Comparison of ENCODE assay signal across 10 cellular contexts in the genomic region with DNA sequence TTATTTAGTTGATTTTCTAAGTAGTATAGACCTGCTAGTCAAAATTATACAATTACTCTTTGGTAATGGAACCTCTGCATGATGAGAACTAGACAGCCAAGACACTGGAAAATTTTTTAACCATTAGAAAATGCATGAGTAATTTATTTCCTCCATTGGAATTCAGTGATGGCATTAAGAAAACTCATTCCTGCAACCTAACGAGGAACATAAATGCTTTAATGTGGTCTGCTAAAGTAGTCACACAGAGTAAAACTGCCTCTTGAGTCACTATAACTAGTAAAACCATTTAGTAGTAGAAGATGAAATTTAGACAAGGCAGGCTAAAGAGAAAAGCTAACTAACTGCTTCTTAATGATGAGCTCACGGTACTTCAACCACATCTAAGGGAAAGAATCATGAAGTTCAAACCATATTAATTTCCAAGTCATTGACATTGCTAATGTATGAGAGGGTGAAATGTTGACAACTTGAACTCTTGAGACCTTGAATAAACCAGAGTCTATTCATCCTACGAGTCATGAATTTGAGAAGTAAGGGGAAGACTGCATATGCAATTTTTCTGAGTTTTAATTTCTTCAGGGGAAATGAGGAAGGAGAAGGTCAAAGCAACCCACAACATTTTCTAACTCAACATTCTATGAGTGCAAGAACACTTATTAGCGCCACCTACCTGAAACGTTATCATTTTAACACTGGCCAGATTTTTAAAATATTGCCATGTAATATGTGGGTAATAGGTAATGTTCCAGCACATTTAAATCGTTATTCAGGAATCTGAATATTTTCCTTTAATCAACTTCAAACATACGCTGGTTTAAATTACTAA.
DNase-seq lines count a peak whose midpoint lies in the region; ATAC-seq and TF ChIP-seq lines count a peak whose summit lies in the region.
"Had no signal": no experiment of that assay in that cellular context is flagged by ENCODE, and none has a peak within 500 bp of the region (broad histone marks: within the 10 kb centered on the region; RNA-seq: fewer than 3 reads in every experiment).

No MANE protein-coding gene starts in this region.

- no peak overlapping the region for H3K27ac ChIP-seq in esophagus squamous epithelium
- H3K27ac ChIP-seq: tibial artery had no signal

- in situ Hi-C loops in astrocyte of the spinal cord (cut with HindIII; ENCODE audit: low sequenced_read_pairs) = no loop called here

- TF ChIP-seq POLR2A in esophagus squamous epithelium (IDR thresholded peaks at IDR 0.05) = no peak

- H3K27me3 ChIP-seq in esophagus squamous epithelium = no peaks in the 10 kb centered on the region
- H3K27me3 ChIP-seq: tibial artery had no signal

- TF ChIP-seq CTCF in LNCAP (IDR thresholded peaks at IDR 0.05) (peak; percentile 27; the same call in 1 of the 2 replicates), astrocyte of the spinal cord (IDR thresholded peaks at IDR 0.05; ENCODE audit: low read depth, low read length) (peak; percentile 32), omental fat pad (IDR thresholded peaks at IDR 0.05) (no peak), esophagus squamous epithelium (IDR thresholded peaks at IDR 0.05) (peak in 1 of 6 experiments; percentile 25)

- no peaks in the 10 kb centered on the region for H3K9me3 ChIP-seq in esophagus squamous epithelium
- H3K9me3 ChIP-seq: tibial artery had no signal

- intact Hi-C loops in esophagus squamous epithelium (cut with DNase I) = loop anchor here (10.0 kb wide), 1 partner anchor 491 kb away; no protein-coding TSS in a partner anchor

- peak; percentile 20 for ATAC-seq in omental fat pad (ENCODE audit: low FRiP score)

- DNase-seq in DMS53 (lab: John Stamatoyannopoulos, UW) = peak; percentile 0
- DNase-seq in DMS53 treated with DMSO at 0.1 percent for 48 hours (lab: John Stamatoyannopoulos, UW; ENCODE audit: unreplicated experiment) = no peak
- DNase-seq in astrocyte of the spinal cord (ENCODE audit: low read depth, low spot score) = peak; percentile 97
- no peak for DNase-seq in omental fat pad (ENCODE audit: low spot score)
- no peak for DNase-seq in esophagus squamous epithelium (lab: John Stamatoyannopoulos, UW)
- DNase-seq in GF-D8 (lab: John Stamatoyannopoulos, UW) = no peak
- no peak for DNase-seq in NCI-H1105 (lab: John Stamatoyannopoulos, UW)
- DNase-seq: 8988T, tibial artery had no signal

- peaks cover 0 to 6% (median 0%) of the 10 kb centered on the region in 3 donors for H3K4me1 ChIP-seq in esophagus squamous epithelium

- WGBS in esophagus squamous epithelium, 2 donors = 62 to 74% methylated on average over 7 of the region's 7 CpGs

- H3K4me3 ChIP-seq in astrocyte of the spinal cord (ENCODE audit: low read depth, low read length) (no peak overlapping the region), esophagus squamous epithelium (no peak overlapping the region)
- H3K4me3 ChIP-seq: tibial artery had no signal

- H3K36me3 ChIP-seq in esophagus squamous epithelium = no peaks in the 10 kb centered on the region
- H3K36me3 ChIP-seq: tibial artery had no signal

Comparison
In these comparisons a context has a peak if more than half of its experiments do, and no peak if none do; other contexts are left out.
1. DNase-seq: peak in DMS53 (single experiment) and astrocyte of the spinal cord (single experiment); none in DMS53 treated with DMSO at 0.1 percent for 48 hours (single experiment), omental fat pad (single experiment), esophagus squamous epithelium (single experiment), GF-D8 (single experiment) and NCI-H1105 (single experiment).
2. CTCF ChIP-seq: peak in LNCAP (single experiment) and astrocyte of the spinal cord (single experiment); none in omental fat pad (0 of 3).